In genomic region chr6:169858293-169858934, GRCh38 we compare ENCODE assay signal across 15 cellular contexts.
DNase-seq lines count a peak whose midpoint lies in the region; ATAC-seq and TF ChIP-seq lines count a peak whose summit lies in the region.
"Had no signal": no experiment of that assay in that cellular context is flagged by ENCODE, and none has a peak within 500 bp of the region (broad histone marks: within the 10 kb centered on the region; RNA-seq: fewer than 3 reads in every experiment).

No MANE protein-coding gene starts in this region.

- no peak overlapping the region for H3K4me2 ChIP-seq in osteoblast (ENCODE audit: insufficient read depth, low read length)

- peak; percentile 25 for DNase-seq in activated CD8-positive, alpha-beta memory T cell treated with anti-CD3 and anti-CD28 coated beads, Interleukin-2, amount 10 ng/mL, durations not matched to agents 7 days and 5 days
- DNase-seq in activated CD8-positive, alpha-beta memory T cell treated with anti-CD3 and anti-CD28 coated beads, Interleukin-2, amount 50 U/mL, for 4 hours: no peak
- DNase-seq in iPS-NIHi7 (ENCODE audit: extremely low spot score) (peak; percentile 3), osteoblast (ENCODE audit: insufficient read length, low spot score, missing footprints) (peak; percentile 17), testis (peak; percentile 4), NCI-H774 (lab: John Stamatoyannopoulos, UW) (no peak), NCI-H1417 (lab: John Stamatoyannopoulos, UW) (no peak)
- no peak for DNase-seq in activated CD4-positive, CD25-positive, alpha-beta regulatory T cell (lab: John Stamatoyannopoulos, UW)
- DNase-seq: DMS153, NCI-H1930, NCI-H2171 treated with DMSO at 0.1 percent for 48 hours had no signal

- H2AFZ ChIP-seq in osteoblast (ENCODE audit: low read length): no peak overlapping the region

- no peaks in the 10 kb centered on the region for H3K27me3 Mint-ChIP-seq in activated CD8-positive, alpha-beta memory T cell treated with anti-CD3 and anti-CD28 coated beads, Interleukin-2, amount 10 ng/mL, durations not matched to agents 7 days and 5 days

- TF ChIP-seq POLR2A in testis (IDR thresholded peaks at IDR 0.05): no peak

- TF ChIP-seq CTCF in osteoblast (IDR thresholded peaks at IDR 0.05; ENCODE audit: extremely low read depth, low read depth, low read length) (no peak), testis (IDR thresholded peaks at IDR 0.05) (no peak)

- H3K27me3 ChIP-seq in osteoblast (ENCODE audit: insufficient read depth, low read length): no peaks in the 10 kb centered on the region
- no peaks in the 10 kb centered on the region for H3K27me3 ChIP-seq in testis
- H3K27me3 ChIP-seq: BLaER1 treated with 17β-estradiol and CSF1 and Interleukin-3, amounts not matched to agents 10 nM and 100 nM; Peyer's patch had no signal

- H3K36me3 Mint-ChIP-seq in activated CD8-positive, alpha-beta memory T cell treated with anti-CD3 and anti-CD28 coated beads, Interleukin-2, amount 10 ng/mL, durations not matched to agents 7 days and 5 days: no peaks in the 10 kb centered on the region

- no peak overlapping the region for H3K4me3 Mint-ChIP-seq in activated CD8-positive, alpha-beta memory T cell treated with anti-CD3 and anti-CD28 coated beads, Interleukin-2, amount 10 ng/mL, durations not matched to agents 7 days and 5 days

- ATAC-seq in activated CD8-positive, alpha-beta memory T cell treated with anti-CD3 and anti-CD28 coated beads, Interleukin-2, amount 10 ng/mL, durations not matched to agents 7 days and 5 days: no peak

- intact Hi-C loops in testis (cut with DNase I; ENCODE audit: low total_unique reads): no loop called here

- peaks cover 14% of the 10 kb centered on the region for H3K4me1 Mint-ChIP-seq in activated CD8-positive, alpha-beta memory T cell treated with anti-CD3 and anti-CD28 coated beads, Interleukin-2, amount 10 ng/mL, durations not matched to agents 7 days and 5 days

- H3K9me3 ChIP-seq in osteoblast (ENCODE audit: low read depth, low read length) (no peaks in the 10 kb centered on the region), testis (no peaks in the 10 kb centered on the region)
- H3K9me3 ChIP-seq: HAP-1 had no signal

- no peaks in the 10 kb centered on the region for H3K36me3 ChIP-seq in osteoblast (ENCODE audit: insufficient read depth, low read length)
- H3K36me3 ChIP-seq in testis (ENCODE audit: low read depth, missing control alignments): no peaks in the 10 kb centered on the region
- H3K36me3 ChIP-seq: HAP-1, Peyer's patch had no signal

- H3K4me1 ChIP-seq in osteoblast (ENCODE audit: insufficient read depth, low read length): no peaks in the 10 kb centered on the region
- peaks cover 6% of the 10 kb centered on the region for H3K4me1 ChIP-seq in testis
- H3K4me1 ChIP-seq: HAP-1 had no signal

- H3K27ac ChIP-seq in osteoblast (ENCODE audit: low read depth, low read length): no peak overlapping the region
- H3K27ac ChIP-seq in testis: no peak overlapping the region
- H3K27ac ChIP-seq: 22Rv1, Peyer's patch had no signal

- H3K27ac Mint-ChIP-seq in activated CD8-positive, alpha-beta memory T cell treated with anti-CD3 and anti-CD28 coated beads, Interleukin-2, amount 10 ng/mL, durations not matched to agents 7 days and 5 days: no peak overlapping the region

- 99 to 100% methylated on average over 4 to 17 of the region's 17 CpGs for WGBS in testis, 2 donors

- no peaks in the 10 kb centered on the region for H4K20me1 ChIP-seq in osteoblast (ENCODE audit: insufficient read depth, low read length)
- H4K20me1 ChIP-seq: BLaER1 treated with 17β-estradiol and CSF1 and Interleukin-3, amounts not matched to agents 10 nM and 100 nM had no signal

- H3K9me3 Mint-ChIP-seq in activated CD8-positive, alpha-beta memory T cell treated with anti-CD3 and anti-CD28 coated beads, Interleukin-2, amount 10 ng/mL, durations not matched to agents 7 days and 5 days (ENCODE audit: low read depth): peaks cover under 1% of the 10 kb centered on the region

- CTCF ChIA-PET in activated CD8-positive, alpha-beta memory T cell treated with anti-CD3 and anti-CD28 coated beads, Interleukin-2, amount 10 ng/mL, durations not matched to agents 7 days and 5 days (lab: Charles Lee): no interaction called here

- H3K79me2 ChIP-seq in osteoblast (ENCODE audit: insufficient read depth, low read length): no peaks in the 10 kb centered on the region

- H3K4me3 ChIP-seq in osteoblast (ENCODE audit: insufficient read depth, low read length): no peak overlapping the region
- H3K4me3 ChIP-seq in testis: no peak overlapping the region
- H3K4me3 ChIP-seq: BLaER1 treated with 17β-estradiol and CSF1 and Interleukin-3, amounts not matched to agents 10 nM and 100 nM; HAP-1; Peyer's patch had no signal

Comparison
In these comparisons a context has a peak if more than half of its experiments do, and no peak if none do; other contexts are left out.
1. DNase-seq: peak in activated CD8-positive, alpha-beta memory T cell treated with anti-CD3 and anti-CD28 coated beads, Interleukin-2, amount 10 ng/mL, durations not matched to agents 7 days and 5 days (single experiment), iPS-NIHi7 (single experiment), osteoblast (single experiment) and testis (single experiment); none in activated CD8-positive, alpha-beta memory T cell treated with anti-CD3 and anti-CD28 coated beads, Interleukin-2, amount 50 U/mL, for 4 hours (single experiment), activated CD4-positive, CD25-positive, alpha-beta regulatory T cell (0 of 4), NCI-H774 (single experiment) and NCI-H1417 (0 of 3).